In the genomic region with DNA sequence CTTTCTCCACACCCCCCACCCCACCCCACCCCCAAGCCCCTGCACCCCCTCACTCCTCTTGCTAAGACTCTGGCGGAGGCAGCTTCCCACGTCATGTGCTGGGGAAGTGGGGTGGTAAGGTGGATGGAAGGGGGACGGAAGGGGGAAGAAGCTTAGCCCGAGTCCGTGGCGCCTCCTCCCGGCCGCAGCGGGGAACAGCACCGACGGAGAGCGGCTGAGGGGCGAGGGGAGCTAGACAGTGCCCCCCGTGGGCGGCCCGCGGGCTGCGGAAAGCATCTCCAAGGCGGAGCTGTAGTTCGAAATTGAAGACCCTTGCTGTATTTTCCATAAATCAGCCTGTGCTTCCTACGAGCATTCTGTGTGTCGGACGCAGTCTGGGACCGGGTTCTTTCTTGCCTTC, we compare ENCODE assay signal across 8 cellular contexts. TPM values are rescaled to one million over a fixed set of nuclear protein-coding genes. Genes with fewer than 3 reads are reported as not detected.
A peak's percentile ranks its signal among the peaks of the same experiment; 100 is the strongest.
DNase-seq lines count a peak whose midpoint lies in the region; ATAC-seq and TF ChIP-seq lines count a peak whose summit lies in the region.

No MANE protein-coding gene starts in this region.

- ATAC-seq in HG02884 (IDR thresholded peaks at IDR 0.05; ENCODE audit: unreplicated experiment) (no peak), GM21825 (IDR thresholded peaks at IDR 0.05; ENCODE audit: unreplicated experiment) (no peak)

- H3K36me3 ChIP-seq in mesodermal cell (ENCODE audit: control insufficient read depth, insufficient read depth, low read length) = no peaks in the 10 kb centered on the region

- no peaks in the 10 kb centered on the region for H3K4me1 ChIP-seq in mesodermal cell (ENCODE audit: control insufficient read depth, insufficient read depth, low read length, poor library complexity, severe bottlenecking)

- 2 to 14% methylated on average over 14 to 19 of the region's 24 CpGs for WGBS in mesodermal cell (ENCODE audit: insufficient coverage in 2 of 2), 2 experiments

- no peak overlapping the region for H3K27ac ChIP-seq in C4-2B
- H3K27ac ChIP-seq in mesodermal cell (ENCODE audit: low read depth, low read length, severe bottlenecking) = no peak overlapping the region

- peak; percentile 34 for TF ChIP-seq CTCF in C4-2B (conservative IDR thresholded peaks at IDR 0.05)
- TF ChIP-seq CTCF in GM12872 (IDR thresholded peaks at IDR 0.05; ENCODE audit: insufficient read depth, low read depth, low read length) = peak; percentile 28; the same call in 2 of the 3 replicates
- TF ChIP-seq CTCF in foreskin fibroblast (IDR thresholded peaks at IDR 0.05; ENCODE audit: low read depth, low read length) = no peak

- H3K4me3 ChIP-seq in mesodermal cell (ENCODE audit: extremely low read depth, insufficient read depth, low read length, poor library complexity, severe bottlenecking) = peak overlapping the region; percentile 43
- no peak overlapping the region for H3K4me3 ChIP-seq in foreskin fibroblast (ENCODE audit: low read depth in 1 of 2, low read length in 2 of 2)

- peak; percentile 70 for DNase-seq in astrocyte of the hippocampus (ENCODE audit: low read depth, low spot score)
- DNase-seq in NOMO-1 treated with dmso at 0.1 percent for 144 hours (lab: John Stamatoyannopoulos, UW; ENCODE audit: unreplicated experiment) = no peak
- DNase-seq in foreskin fibroblast = no peak

- H3K9me3 ChIP-seq in mesodermal cell (ENCODE audit: control insufficient read depth, low read length) = no peaks in the 10 kb centered on the region

RNA-seq across cellular contexts. Expression of a gene that starts 0.6 kb away (rescaled TPM):
- polyA plus RNA-seq in mesodermal cell (2013, experiment 1 of 2) = under 0.01 TPM
- not detected for polyA plus RNA-seq in mesodermal cell (2013, experiment 2 of 2)
